ENCODE assay signal across 2 cellular contexts in the genomic region with DNA sequence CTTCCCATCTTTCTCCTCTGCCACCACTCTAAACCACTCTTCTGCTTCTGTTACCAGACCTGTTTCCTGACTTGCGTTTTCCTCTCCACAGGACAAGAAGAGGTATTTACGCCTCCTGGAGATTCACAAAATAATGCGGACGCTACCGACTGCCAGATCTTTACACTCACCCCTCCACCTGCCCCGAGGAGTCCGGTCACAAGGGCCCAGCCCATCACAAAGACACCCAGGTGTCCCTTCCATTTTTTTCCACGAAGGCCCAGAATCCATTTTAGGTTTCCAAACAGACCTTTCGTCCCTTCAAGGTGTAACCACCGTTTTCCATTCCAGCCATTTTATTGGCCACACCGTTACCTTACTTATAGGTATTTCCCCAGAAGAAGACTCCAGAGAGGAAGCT.
TF ChIP-seq lines count a peak whose summit lies in the region.

No MANE protein-coding gene starts in this region.

TF ChIP-seq in GM23338, 12 proteins besides CTCF, POLR2A, EP300 and RAD21 (continues in another document):
- TF ChIP-seq ZNF331 (CRISPR knock-in tag; IDR thresholded peaks at IDR 0.05; ENCODE audit: low read depth) (no peak), EZH2phosphoT487 (IDR thresholded peaks at IDR 0.05; ENCODE audit: unreplicated experiment) (no peak), REST (IDR thresholded peaks at IDR 0.05; ENCODE audit: unreplicated experiment) (no peak), CREB1 (CRISPR knock-in tag; IDR thresholded peaks at IDR 0.05; ENCODE audit: low read depth) (no peak), ZNF114 (CRISPR knock-in tag; IDR thresholded peaks at IDR 0.05) (no peak), STAT1 (IDR thresholded peaks at IDR 0.05; ENCODE audit: unreplicated experiment) (no peak), JUNB (IDR thresholded peaks at IDR 0.05; ENCODE audit: unreplicated experiment) (no peak), ETS1 (IDR thresholded peaks at IDR 0.05) (no peak), NANOG (IDR thresholded peaks at IDR 0.05; ENCODE audit: borderline replicate concordance) (no peak), POLR2AphosphoS5 (IDR thresholded peaks at IDR 0.05; ENCODE audit: low read depth) (no peak)

TF ChIP-seq in K562, 482 proteins besides CTCF, POLR2A, EP300 and RAD21:
- TF ChIP-seq, protein P1, sequence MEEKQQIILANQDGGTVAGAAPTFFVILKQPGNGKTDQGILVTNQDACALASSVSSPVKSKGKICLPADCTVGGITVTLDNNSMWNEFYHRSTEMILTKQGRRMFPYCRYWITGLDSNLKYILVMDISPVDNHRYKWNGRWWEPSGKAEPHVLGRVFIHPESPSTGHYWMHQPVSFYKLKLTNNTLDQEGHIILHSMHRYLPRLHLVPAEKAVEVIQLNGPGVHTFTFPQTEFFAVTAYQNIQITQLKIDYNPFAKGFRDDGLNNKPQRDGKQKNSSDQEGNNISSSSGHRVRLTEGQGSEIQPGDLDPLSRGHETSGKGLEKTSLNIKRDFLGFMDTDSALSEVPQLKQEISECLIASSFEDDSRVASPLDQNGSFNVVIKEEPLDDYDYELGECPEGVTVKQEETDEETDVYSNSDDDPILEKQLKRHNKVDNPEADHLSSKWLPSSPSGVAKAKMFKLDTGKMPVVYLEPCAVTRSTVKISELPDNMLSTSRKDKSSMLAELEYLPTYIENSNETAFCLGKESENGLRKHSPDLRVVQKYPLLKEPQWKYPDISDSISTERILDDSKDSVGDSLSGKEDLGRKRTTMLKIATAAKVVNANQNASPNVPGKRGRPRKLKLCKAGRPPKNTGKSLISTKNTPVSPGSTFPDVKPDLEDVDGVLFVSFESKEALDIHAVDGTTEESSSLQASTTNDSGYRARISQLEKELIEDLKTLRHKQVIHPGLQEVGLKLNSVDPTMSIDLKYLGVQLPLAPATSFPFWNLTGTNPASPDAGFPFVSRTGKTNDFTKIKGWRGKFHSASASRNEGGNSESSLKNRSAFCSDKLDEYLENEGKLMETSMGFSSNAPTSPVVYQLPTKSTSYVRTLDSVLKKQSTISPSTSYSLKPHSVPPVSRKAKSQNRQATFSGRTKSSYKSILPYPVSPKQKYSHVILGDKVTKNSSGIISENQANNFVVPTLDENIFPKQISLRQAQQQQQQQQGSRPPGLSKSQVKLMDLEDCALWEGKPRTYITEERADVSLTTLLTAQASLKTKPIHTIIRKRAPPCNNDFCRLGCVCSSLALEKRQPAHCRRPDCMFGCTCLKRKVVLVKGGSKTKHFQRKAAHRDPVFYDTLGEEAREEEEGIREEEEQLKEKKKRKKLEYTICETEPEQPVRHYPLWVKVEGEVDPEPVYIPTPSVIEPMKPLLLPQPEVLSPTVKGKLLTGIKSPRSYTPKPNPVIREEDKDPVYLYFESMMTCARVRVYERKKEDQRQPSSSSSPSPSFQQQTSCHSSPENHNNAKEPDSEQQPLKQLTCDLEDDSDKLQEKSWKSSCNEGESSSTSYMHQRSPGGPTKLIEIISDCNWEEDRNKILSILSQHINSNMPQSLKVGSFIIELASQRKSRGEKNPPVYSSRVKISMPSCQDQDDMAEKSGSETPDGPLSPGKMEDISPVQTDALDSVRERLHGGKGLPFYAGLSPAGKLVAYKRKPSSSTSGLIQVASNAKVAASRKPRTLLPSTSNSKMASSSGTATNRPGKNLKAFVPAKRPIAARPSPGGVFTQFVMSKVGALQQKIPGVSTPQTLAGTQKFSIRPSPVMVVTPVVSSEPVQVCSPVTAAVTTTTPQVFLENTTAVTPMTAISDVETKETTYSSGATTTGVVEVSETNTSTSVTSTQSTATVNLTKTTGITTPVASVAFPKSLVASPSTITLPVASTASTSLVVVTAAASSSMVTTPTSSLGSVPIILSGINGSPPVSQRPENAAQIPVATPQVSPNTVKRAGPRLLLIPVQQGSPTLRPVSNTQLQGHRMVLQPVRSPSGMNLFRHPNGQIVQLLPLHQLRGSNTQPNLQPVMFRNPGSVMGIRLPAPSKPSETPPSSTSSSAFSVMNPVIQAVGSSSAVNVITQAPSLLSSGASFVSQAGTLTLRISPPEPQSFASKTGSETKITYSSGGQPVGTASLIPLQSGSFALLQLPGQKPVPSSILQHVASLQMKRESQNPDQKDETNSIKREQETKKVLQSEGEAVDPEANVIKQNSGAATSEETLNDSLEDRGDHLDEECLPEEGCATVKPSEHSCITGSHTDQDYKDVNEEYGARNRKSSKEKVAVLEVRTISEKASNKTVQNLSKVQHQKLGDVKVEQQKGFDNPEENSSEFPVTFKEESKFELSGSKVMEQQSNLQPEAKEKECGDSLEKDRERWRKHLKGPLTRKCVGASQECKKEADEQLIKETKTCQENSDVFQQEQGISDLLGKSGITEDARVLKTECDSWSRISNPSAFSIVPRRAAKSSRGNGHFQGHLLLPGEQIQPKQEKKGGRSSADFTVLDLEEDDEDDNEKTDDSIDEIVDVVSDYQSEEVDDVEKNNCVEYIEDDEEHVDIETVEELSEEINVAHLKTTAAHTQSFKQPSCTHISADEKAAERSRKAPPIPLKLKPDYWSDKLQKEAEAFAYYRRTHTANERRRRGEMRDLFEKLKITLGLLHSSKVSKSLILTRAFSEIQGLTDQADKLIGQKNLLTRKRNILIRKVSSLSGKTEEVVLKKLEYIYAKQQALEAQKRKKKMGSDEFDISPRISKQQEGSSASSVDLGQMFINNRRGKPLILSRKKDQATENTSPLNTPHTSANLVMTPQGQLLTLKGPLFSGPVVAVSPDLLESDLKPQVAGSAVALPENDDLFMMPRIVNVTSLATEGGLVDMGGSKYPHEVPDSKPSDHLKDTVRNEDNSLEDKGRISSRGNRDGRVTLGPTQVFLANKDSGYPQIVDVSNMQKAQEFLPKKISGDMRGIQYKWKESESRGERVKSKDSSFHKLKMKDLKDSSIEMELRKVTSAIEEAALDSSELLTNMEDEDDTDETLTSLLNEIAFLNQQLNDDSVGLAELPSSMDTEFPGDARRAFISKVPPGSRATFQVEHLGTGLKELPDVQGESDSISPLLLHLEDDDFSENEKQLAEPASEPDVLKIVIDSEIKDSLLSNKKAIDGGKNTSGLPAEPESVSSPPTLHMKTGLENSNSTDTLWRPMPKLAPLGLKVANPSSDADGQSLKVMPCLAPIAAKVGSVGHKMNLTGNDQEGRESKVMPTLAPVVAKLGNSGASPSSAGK (IDR thresholded peaks at IDR 0.05), result peak; percentile 31; the same call in 1 of the 2 replicates
- TF ChIP-seq ELK1 (CRISPR knock-in tag; IDR thresholded peaks at IDR 0.05), result no peak
